8 cellular contexts compared by ENCODE assay signal in genomic region chr5:138177936-138178515, GRCh38. TPM values are rescaled to one million over a fixed set of nuclear protein-coding genes. Genes with fewer than 3 reads are reported as not detected.
DNase-seq lines count a peak whose midpoint lies in the region; ATAC-seq and TF ChIP-seq lines count a peak whose summit lies in the region.

No MANE protein-coding gene starts in this region.

- H3K27me3 Mint-ChIP-seq in T-cell, result no peaks in the 10 kb centered on the region

- intact Hi-C loops in esophagus muscularis mucosa (cut with DNase I), result no loop called here
- intact Hi-C loops in vagina (cut with DNase I), result no loop called here

- no peak for TF ChIP-seq POLR2A in esophagus muscularis mucosa (IDR thresholded peaks at IDR 0.05; ENCODE audit: low read depth)
- TF ChIP-seq POLR2A in vagina (IDR thresholded peaks at IDR 0.05), result no peak

- TF ChIP-seq CTCF in esophagus muscularis mucosa (IDR thresholded peaks at IDR 0.05) (no peak), vagina (IDR thresholded peaks at IDR 0.05) (no peak)

- H3K27me3 ChIP-seq in esophagus muscularis mucosa (no peaks in the 10 kb centered on the region), muscle layer of colon (ENCODE audit: control insufficient read depth in 1 of 2, insufficient read depth in 2 of 2, low read length in 2 of 2) (no peaks in the 10 kb centered on the region), vagina (no peaks in the 10 kb centered on the region)

- H3K4me1 ChIP-seq in esophagus muscularis mucosa (peaks cover 19 to 42% (median 29%) of the 10 kb centered on the region in 4 donors), muscle layer of colon (ENCODE audit: insufficient read depth, low read length) (peaks cover 14% of the 10 kb centered on the region), vagina (peaks cover 25% of the 10 kb centered on the region)

- H3K27ac ChIP-seq in esophagus muscularis mucosa (replicated peaks in 1 of 4), result peak overlapping the region; percentile 86 to 91 (median 89)
- H3K27ac ChIP-seq in muscle layer of colon (ENCODE audit: low read depth, low read length), result peak overlapping the region; percentile 84
- H3K27ac ChIP-seq in vagina, result peak overlapping the region; percentile 86

- CTCF ChIA-PET in T-cell (lab: Charles Lee), result interaction anchor here (0.5 to 1.9 kb wide), 11 partner anchors 28 to 325 kb away, joined by 3 to 10 read pairs (median 3); partner anchors contain the start of genes KDM3B (in 2 of the 2), EGR1 (in 1 of the 2) and PKD2L2 (in 1 of the 2)

- H3K9me3 Mint-ChIP-seq in T-cell, result no peaks in the 10 kb centered on the region

- no peak for TF ChIP-seq EP300 in esophagus muscularis mucosa (IDR thresholded peaks at IDR 0.05)

- peaks cover 13% of the 10 kb centered on the region for H3K36me3 Mint-ChIP-seq in T-cell

- peak overlapping the region; percentile 66 for H3K9ac ChIP-seq in muscle layer of colon (ENCODE audit: low read length)

- WGBS in esophagus muscularis mucosa, result under 1% methylated on average over 16 of the region's 16 CpGs

- H3K4me3 Mint-ChIP-seq in T-cell, result no peak overlapping the region

- no peak overlapping the region for H3K27ac Mint-ChIP-seq in T-cell

- POLR2A ChIA-PET in T-cell (lab: Charles Lee), result interaction anchor here in 1 of 2 donors (0.7 to 1.5 kb wide), 4 partner anchors 35 to 398 kb away, joined by 4 to 6 read pairs (median 4); partner anchors contain the start of genes CDC23, FAM53C and KDM3B

- DNase-seq in NOMO-1 (lab: John Stamatoyannopoulos, UW; ENCODE audit: unreplicated experiment in 2 of 2), result peak; percentile 2 to 35
- DNase-seq in NOMO-1 treated with dmso at 0.1 percent for 144 hours (lab: John Stamatoyannopoulos, UW; ENCODE audit: unreplicated experiment), result no peak
- peak; percentile 53 for DNase-seq in HT-29 (ENCODE audit: low spot score)
- peak in 20 of 34 experiments; percentile 3 to 43 (median 13) for DNase-seq in T-cell
- DNase-seq in esophagus muscularis mucosa (ENCODE audit: extremely low spot score), result no peak
- no peak for DNase-seq in vagina (ENCODE audit: extremely low spot score in 2 of 2)

- ATAC-seq in T-cell (replicated peaks in 1 of 4), result peak in 2 of 4 experiments; percentile 7 to 23
- ATAC-seq in GM18861 (IDR thresholded peaks at IDR 0.05; ENCODE audit: unreplicated experiment), result no peak

- H3K4me3 ChIP-seq in esophagus muscularis mucosa (peak overlapping the region; percentile 72 to 88 (median 86)), muscle layer of colon (ENCODE audit: low read depth in 1 of 2, low read length in 2 of 2) (peak overlapping the region; percentile 48 to 97), vagina (peak overlapping the region; percentile 72 to 94)

- H3K4me1 Mint-ChIP-seq in T-cell, result peaks cover 9 to 17% (median 13%) of the 10 kb centered on the region in 3 donors

- H3K36me3 ChIP-seq in esophagus muscularis mucosa (peaks cover 13 to 47% (median 39%) of the 10 kb centered on the region in 4 donors), muscle layer of colon (ENCODE audit: insufficient read depth, low read length) (peaks cover 19% of the 10 kb centered on the region), vagina (peaks cover 0 to 24% of the 10 kb centered on the region in 2 donors)

- no peaks in the 10 kb centered on the region for H3K9me3 ChIP-seq in esophagus muscularis mucosa
- no peaks in the 10 kb centered on the region for H3K9me3 ChIP-seq in muscle layer of colon (ENCODE audit: low read length)
- no peaks in the 10 kb centered on the region for H3K9me3 ChIP-seq in vagina

RNA-seq across cellular contexts. Expression of gene BRD8, which starts 0.4 kb away (rescaled TPM):
- 34.7 and 44.4 TPM in 2 replicates for total RNA-seq in HT-29 (2014; rRNA removed; shearing (Covaris generic))
- total RNA-seq in T-cell (10 to 100 TPM; 29.5 to 79.5 (median 72.2) TPM), esophagus muscularis mucosa (10 to 100 TPM; 27.3 to 41.5 (median 31.2) TPM), vagina (34.6 TPM)

RNA-seq across cellular contexts. Expression of gene KIF20A, which starts 0.9 kb away (rescaled TPM):
- 32.7 and 36.8 TPM in 2 replicates for total RNA-seq in HT-29 (2014; rRNA removed; shearing (Covaris generic))
- total RNA-seq in T-cell (under 1 TPM; 0.32 to 0.67 (median 0.56) TPM), esophagus muscularis mucosa (1 to 10 TPM in 1 of 4 donors, under 1 TPM in 1, not detected in 2; 0.50 to 1.1 TPM), vagina (2.5 TPM)

RNA-seq across cellular contexts. Expression of gene CDC23, which starts 35.1 kb away (rescaled TPM):
- total RNA-seq in HT-29 (2014; rRNA removed; shearing (Covaris generic)), result 7.3 and 11.5 TPM in 2 replicates
- total RNA-seq in T-cell, result 10 to 100 TPM; 14.8 to 31.0 (median 23.8) TPM
- 10 to 100 TPM; 15.6 to 21.2 (median 20.4) TPM for total RNA-seq in esophagus muscularis mucosa
- total RNA-seq in vagina, result 14.2 TPM

RNA-seq across cellular contexts. Expression of gene NME5, which starts 38.8 kb away (rescaled TPM):
- total RNA-seq in HT-29 (2014; rRNA removed; shearing (Covaris generic)), result not detected in 2 replicates
- total RNA-seq in T-cell, result not detected
- 1 to 10 TPM; 1.1 to 5.4 (median 2.5) TPM for total RNA-seq in esophagus muscularis mucosa
- total RNA-seq in vagina, result not detected

Comparison
In these comparisons a context has a peak if more than half of its experiments do, and no peak if none do; other contexts are left out.
1. DNase-seq: peak in NOMO-1 (2 of 2), HT-29 (single experiment) and T-cell (20 of 34); none in NOMO-1 treated with dmso at 0.1 percent for 144 hours (single experiment), esophagus muscularis mucosa (single experiment) and vagina (0 of 2).
2. Peak in every context shown above with its lines, with median percentiles within 50 percentile points of each other: H3K27ac ChIP-seq and H3K4me3 ChIP-seq.